Comparison of ENCODE assay signal across 10 cellular contexts in genomic region chr5:93585753-93586385, GRCh38. TPM values are rescaled to one million over a fixed set of nuclear protein-coding genes. Genes with fewer than 3 reads are reported as not detected.
A peak's percentile ranks its signal among the peaks of the same experiment; 100 is the strongest.
DNase-seq lines count a peak whose midpoint lies in the region; ATAC-seq and TF ChIP-seq lines count a peak whose summit lies in the region.
"Had no signal": no experiment of that assay in that cellular context is flagged by ENCODE, and none has a peak within 500 bp of the region (broad histone marks: within the 10 kb centered on the region; RNA-seq: fewer than 3 reads in every experiment).

No MANE protein-coding gene starts in this region.

- no peak for ATAC-seq in natural killer cell
- no peak for ATAC-seq in GM18870 (IDR thresholded peaks at IDR 0.05; ENCODE audit: unreplicated experiment)

- H3K9me3 Mint-ChIP-seq in IgD-negative memory B cell (peaks cover 0 to 16% (median 2%) of the 10 kb centered on the region in 3 donors), natural killer cell (no peaks in the 10 kb centered on the region)

- intact Hi-C loops in natural killer cell (cut with micrococcal nuclease) = no loop called here

- H3K4me1 Mint-ChIP-seq in IgD-negative memory B cell (peaks cover 8 to 20% (median 11%) of the 10 kb centered on the region in 3 donors), natural killer cell (peaks cover 24 to 25% of the 10 kb centered on the region in 2 donors)

- peak overlapping the region; percentile 74 to 87 (median 81) for H3K4me3 Mint-ChIP-seq in IgD-negative memory B cell
- peak overlapping the region; percentile 87 for H3K4me3 Mint-ChIP-seq in natural killer cell

- H3K4me3 ChIP-seq in AG09309 (ENCODE audit: control insufficient read depth, low read depth, low read length) (peak overlapping the region; percentile 68), choroid plexus epithelial cell (ENCODE audit: low read depth, low read length) (peak overlapping the region; percentile 69)

- H3K36me3 Mint-ChIP-seq in IgD-negative memory B cell (peaks cover 3% of the 10 kb centered on the region), natural killer cell (no peaks in the 10 kb centered on the region)

- DNase-seq in AG09309 (ENCODE audit: low read depth) = no peak
- peak; percentile 50 for DNase-seq in choroid plexus epithelial cell (ENCODE audit: low read depth)
- no peak for DNase-seq in natural killer cell
- DNase-seq in NK-92 (lab: John Stamatoyannopoulos, UW; ENCODE audit: unreplicated experiment) = no peak
- DNase-seq in LoVo (ENCODE audit: low spot score) = no peak
- no peak for DNase-seq in T-helper 9 cell
- DNase-seq: cortex of kidney, NCI-H1436 treated with DMSO at 0.1 percent for 48 hours had no signal

- H3K27me3 Mint-ChIP-seq in IgD-negative memory B cell (peaks cover 47% of the 10 kb centered on the region), natural killer cell (ENCODE audit: low read depth in 2 of 2) (peaks cover 41 to 55% of the 10 kb centered on the region in 2 donors)

- H3K27ac Mint-ChIP-seq in IgD-negative memory B cell = peak overlapping the region; percentile 88 to 96 (median 90)
- no peak overlapping the region for H3K27ac Mint-ChIP-seq in natural killer cell

- TF ChIP-seq CTCF in AG09309 (IDR thresholded peaks at IDR 0.05; ENCODE audit: control insufficient read depth, insufficient read depth, low read depth, low read length, missing control alignments) = no peak
- no peak for TF ChIP-seq CTCF in choroid plexus epithelial cell (conservative IDR thresholded peaks at IDR 0.05; ENCODE audit: low read depth, low read length)
- no peak for TF ChIP-seq CTCF in natural killer cell (IDR thresholded peaks at IDR 0.05)

RNA-seq across cellular contexts. Expression of gene NR2F1, which starts 2.8 kb away (rescaled TPM):
- polyA plus RNA-seq in IgD-negative memory B cell = not detected
- total RNA-seq in natural killer cell = not detected

RNA-seq across cellular contexts. Expression of gene NR2F1-AS1, which starts 4.8 kb away (rescaled TPM):
- not detected for polyA plus RNA-seq in IgD-negative memory B cell
- not detected for total RNA-seq in natural killer cell

Comparison
In these comparisons a context has a peak if more than half of its experiments do, and no peak if none do; other contexts are left out.
1. H3K27ac Mint-ChIP-seq: peak in IgD-negative memory B cell (3 of 3); none in natural killer cell (0 of 2).